18 cellular contexts compared by ENCODE assay signal in the genomic region with DNA sequence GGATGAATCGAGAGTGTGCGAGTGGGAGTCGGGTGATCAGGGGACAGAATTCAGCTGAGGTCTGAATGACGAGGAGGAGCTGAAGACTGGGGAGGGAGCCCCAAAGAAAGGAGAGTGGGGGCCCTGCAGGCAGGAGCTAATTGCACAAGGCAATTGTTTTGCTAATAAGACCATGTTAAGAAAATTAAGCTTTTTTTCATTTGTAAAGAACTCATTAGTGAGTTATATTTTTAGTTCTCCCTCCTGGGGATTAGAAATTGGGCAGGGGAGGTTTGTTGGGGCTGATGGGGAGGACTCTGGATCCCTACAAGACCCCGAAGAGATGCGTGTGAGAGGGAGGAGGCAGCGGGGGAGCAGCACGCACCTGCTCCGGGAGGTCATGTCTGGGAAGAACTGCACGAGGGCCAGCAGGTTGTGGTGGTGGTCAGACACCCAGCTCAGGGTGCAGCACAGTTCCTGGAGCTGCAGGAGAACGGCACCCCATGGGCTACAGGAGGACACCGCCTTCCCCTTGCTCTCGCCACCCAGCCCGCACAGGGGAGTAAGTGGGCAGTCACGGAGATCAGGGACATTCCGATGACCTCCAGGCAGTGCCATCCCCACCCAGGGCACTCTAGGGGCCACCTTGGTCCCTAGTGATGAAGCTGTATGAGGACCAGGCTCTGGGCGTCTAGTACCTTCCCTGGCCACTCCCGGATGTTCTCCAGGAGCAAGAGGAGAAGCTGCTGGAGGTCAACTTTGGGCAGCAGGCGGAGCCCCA.
"Had no signal": no experiment of that assay in that cellular context is flagged by ENCODE, and none has a peak within 500 bp of the region (broad histone marks: within the 10 kb centered on the region; RNA-seq: fewer than 3 reads in every experiment).

No MANE protein-coding gene starts in this region.

- H3K27me3 ChIP-seq: colonic mucosa, thyroid gland had no signal

- ATAC-seq: activated T-cell treated with anti-CD3 and anti-CD28 coated beads, Interleukin-2, amount 50 U/mL, for 4 hours; left lobe of liver had no signal

- H3K4me3 Mint-ChIP-seq: activated CD4-positive, alpha-beta memory T cell treated with anti-CD3 and anti-CD28 coated beads for 36 hours; activated T-cell treated with anti-CD3 and anti-CD28 coated beads, Interleukin-2, amount 50 U/mL, for 4 hours; nephron progenitor cell; T-helper 1 cell treated with Interleukin-12 subunit alpha and Interleukin-12 subunit beta and Interleukin-4 antibody, amounts not matched to agents 30 μg/mL and 1 μg/mL, for 36 hours had no signal

- H3K27ac Mint-ChIP-seq: activated CD4-positive, alpha-beta memory T cell treated with anti-CD3 and anti-CD28 coated beads for 36 hours; nephron progenitor cell; T-helper 1 cell treated with Interleukin-12 subunit alpha and Interleukin-12 subunit beta and Interleukin-4 antibody, amounts not matched to agents 30 μg/mL and 1 μg/mL, for 36 hours had no signal

- H3K36me3 ChIP-seq: brain microvascular endothelial cell, colonic mucosa, thyroid gland had no signal

- H3K9me3 ChIP-seq: colonic mucosa, thyroid gland had no signal

- H3K4me1 ChIP-seq: colonic mucosa, thyroid gland had no signal

- H3K27ac ChIP-seq: brain microvascular endothelial cell, colonic mucosa, thyroid gland, VCaP had no signal

- H3K4me3 ChIP-seq: colonic mucosa, thyroid gland had no signal

- DNase-seq: activated CD4-positive, alpha-beta memory T cell treated with anti-CD3 and anti-CD28 coated beads for 36 hours; activated naive CD4-positive, alpha-beta T cell treated with anti-CD3 and anti-CD28 coated beads, Interleukin-2, amount 50 U/mL, for 16 hours; activated T-cell treated with anti-CD3 and anti-CD28 coated beads, Interleukin-2, amount 50 U/mL, for 4 hours; brain microvascular endothelial cell; central memory CD4-positive, alpha-beta T cell; erythroblast; kidney; midbrain; nephron progenitor cell; stimulated activated CD4-positive, alpha-beta T cell treated with anti-CD3 and anti-CD28 coated beads, Interleukin-12 subunit alpha, Interleukin-12 subunit beta, amount 100 ng/mL, for 4 hours; stimulated activated CD4-positive, alpha-beta T cell treated with anti-CD3 and anti-CD28 coated beads, Interleukin-1b, Interleukin-23, amount 100 ng/mL, for 48 hours; stimulated activated CD8-positive, alpha-beta memory T cell treated with anti-CD3 and anti-CD28 coated beads, Interleukin-4, amount 100 ng/mL, for 48 hours; stimulated activated naive CD4-positive, alpha-beta T cell treated with Interleukin-2 at 50 U/mL for 16 hours; thyroid gland had no signal
